ENCODE assay signal across 8 cellular contexts in the genomic region with DNA sequence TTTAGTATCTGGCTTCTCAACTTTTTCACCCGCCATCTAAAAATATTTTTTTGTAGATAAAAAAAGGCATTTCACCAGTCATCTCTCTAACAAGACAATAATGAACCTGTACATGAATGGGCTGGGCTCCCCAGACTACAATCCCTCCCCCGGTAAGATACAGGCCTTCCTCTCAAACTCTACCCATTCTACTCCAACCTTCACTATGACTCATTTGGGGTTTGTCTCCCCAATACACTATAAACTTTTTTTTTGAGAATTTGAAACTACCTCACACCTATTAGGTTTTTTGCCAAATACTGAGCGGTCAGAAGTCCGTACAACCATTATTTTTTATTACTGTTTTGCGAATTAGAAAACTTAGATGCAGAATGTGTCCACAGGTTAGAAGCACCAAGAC. TPM values are rescaled to one million over a fixed set of nuclear protein-coding genes. Genes with fewer than 3 reads are reported as not detected.
DNase-seq lines count a peak whose midpoint lies in the region; ATAC-seq, FAIRE-seq and TF ChIP-seq lines count a peak whose summit lies in the region.

No MANE protein-coding gene starts in this region.

- BruUV-seq in endothelial cell of umbilical vein (replicated peaks; lab: Mats Ljungman, UMichigan), result no TSS peak

- ATAC-seq in RWPE2 (ENCODE audit: low read depth) (no peak), pancreas (no peak), HG03045 (IDR thresholded peaks at IDR 0.05; ENCODE audit: unreplicated experiment) (no peak), GM21717 (IDR thresholded peaks at IDR 0.05; ENCODE audit: unreplicated experiment) (no peak)

- peaks cover 30% of the 10 kb centered on the region for H3K79me2 ChIP-seq in endothelial cell of umbilical vein (ENCODE audit: control insufficient read depth, insufficient read depth, low read length)

- H3K27me3 ChIP-seq in RWPE2 (ENCODE audit: insufficient read depth, poor library complexity, severe bottlenecking), result no peaks in the 10 kb centered on the region
- H3K27me3 ChIP-seq in endothelial cell of umbilical vein (ENCODE audit: control insufficient read depth in 2 of 2, insufficient read depth in 2 of 2, low read length in 2 of 2), result peaks cover 0 to under 1% of the 10 kb centered on the region in 2 experiments
- H3K27me3 ChIP-seq in pancreas, result no peaks in the 10 kb centered on the region

- intact Hi-C loops in endothelial cell of umbilical vein (cut with micrococcal nuclease) (loop anchor here (1.0 kb wide), 2 partner anchors 10 to 26 kb away; a partner anchor contains a TSS), pancreas (cut with DNase I) (no loop called here)

- DNase-seq in RWPE2 (ENCODE audit: low spot score), result no peak
- DNase-seq in endothelial cell of umbilical vein (ENCODE audit: low read depth, low spot score), result no peak
- DNase-seq in pancreas, result no peak
- DNase-seq in NCI-H1694 treated with DMSO at 0.1 percent for 48 hours (lab: John Stamatoyannopoulos, UW), result no peak
- no peak for DNase-seq in NCI-H345 (lab: John Stamatoyannopoulos, UW)

- TF ChIP-seq POLR2A in endothelial cell of umbilical vein (IDR thresholded peaks at IDR 0.05; ENCODE audit: low read depth, low read length), result no peak

- H2AFZ ChIP-seq in endothelial cell of umbilical vein (ENCODE audit: low read depth, low read length), result no peak overlapping the region

- no peak for FAIRE-seq in endothelial cell of umbilical vein (lab: Jason Lieb, UNC)
- no peak for FAIRE-seq in pancreas (lab: Jason Lieb, UNC)

- H3K9me1 ChIP-seq in endothelial cell of umbilical vein (replicated peaks; ENCODE audit: control insufficient read depth, extremely low read depth, insufficient read depth, low read length), result no peaks in the 10 kb centered on the region

- dilution Hi-C loops in endothelial cell of umbilical vein (cut with MboI; ENCODE audit: extremely low pct_ligation_motif_present, low sequenced_read_pairs), result no loop called here

- H3K4me1 ChIP-seq in RWPE2 (ENCODE audit: insufficient read depth, poor library complexity, severe bottlenecking), result peaks cover 4% of the 10 kb centered on the region
- peaks cover 20% of the 10 kb centered on the region for H3K4me1 ChIP-seq in endothelial cell of umbilical vein (ENCODE audit: control insufficient read depth, extremely low read depth, insufficient read depth, low read length)
- peaks cover 0 to 12% (median 10%) of the 10 kb centered on the region in 3 donors for H3K4me1 ChIP-seq in pancreas

- no peaks in the 10 kb centered on the region for H4K20me1 ChIP-seq in endothelial cell of umbilical vein (replicated peaks; ENCODE audit: control insufficient read depth, extremely low read depth, insufficient read depth, low read length)

- POLR2A ChIA-PET in endothelial cell of umbilical vein (lab: Charles Lee), result no interaction called here

- no peak for TF ChIP-seq CTCF in RWPE2 (IDR thresholded peaks at IDR 0.05; ENCODE audit: poor library complexity, severe bottlenecking)
- TF ChIP-seq CTCF in endothelial cell of umbilical vein (IDR thresholded peaks at IDR 0.05; ENCODE audit: extremely low read depth in 1 of 2, insufficient read depth in 1 of 2, low read depth in 1 of 2, low read length in 2 of 2), result no peak
- TF ChIP-seq CTCF in pancreas (IDR thresholded peaks at IDR 0.05), result no peak

- 7 to 10% methylated on average over 5 of the region's 5 CpGs for WGBS in pancreas, 2 donors

- H3K9ac ChIP-seq in endothelial cell of umbilical vein (replicated peaks; ENCODE audit: extremely low read depth, insufficient read depth, low read length), result peak overlapping the region; percentile 83

- H3K36me3 ChIP-seq in RWPE2 (ENCODE audit: low read depth) (peaks cover 53% of the 10 kb centered on the region), endothelial cell of umbilical vein (ENCODE audit: control insufficient read depth in 2 of 2, extremely low read depth in 1 of 2, insufficient read depth in 2 of 2, low read length in 2 of 2) (peaks cover 28 to 32% of the 10 kb centered on the region in 2 experiments), pancreas (peaks cover 13 to 39% (median 24%) of the 10 kb centered on the region in 3 donors)

- H3K9me3 ChIP-seq in RWPE2 (ENCODE audit: severe bottlenecking), result no peaks in the 10 kb centered on the region
- no peaks in the 10 kb centered on the region for H3K9me3 ChIP-seq in endothelial cell of umbilical vein (replicated peaks; ENCODE audit: control insufficient read depth, insufficient read depth, low read length)
- H3K9me3 ChIP-seq in pancreas, result no peaks in the 10 kb centered on the region

- H3K27ac ChIP-seq in RWPE2 (ENCODE audit: poor library complexity, severe bottlenecking) (peak overlapping the region; percentile 80), endothelial cell of umbilical vein (ENCODE audit: insufficient read depth, low read depth, low read length) (peak overlapping the region; percentile 77), pancreas (peak overlapping the region; percentile 56 to 90 (median 85))

- H3K4me2 ChIP-seq in endothelial cell of umbilical vein (ENCODE audit: insufficient read depth, low read length), result peak overlapping the region; percentile 86

- H3K4me3 ChIP-seq in GM08714 (ENCODE audit: low read length), result peak overlapping the region; percentile 68
- H3K4me3 ChIP-seq in RWPE2 (ENCODE audit: severe bottlenecking), result peak overlapping the region; percentile 78
- H3K4me3 ChIP-seq in endothelial cell of umbilical vein (replicated peaks in 1 of 3; ENCODE audit: insufficient read depth in 1 of 3, low read depth in 1 of 3, low read length in 3 of 3), result peak overlapping the region; percentile 63 to 91 (median 89)
- peak overlapping the region; percentile 57 to 82 (median 76) for H3K4me3 ChIP-seq in pancreas

- CTCF ChIA-PET in endothelial cell of umbilical vein (lab: Charles Lee), result no interaction called here

TF ChIP-seq in endothelial cell of umbilical vein, 7 proteins besides CTCF, POLR2A, EP300 and RAD21:
- TF ChIP-seq MYC (IDR thresholded peaks at IDR 0.05; ENCODE audit: low read depth, low read length) (no peak), FOS (IDR thresholded peaks at IDR 0.05; ENCODE audit: borderline replicate concordance, insufficient read depth, low read length) (peak; percentile 21)

RNA-seq across cellular contexts. Expression of a gene that starts 0.8 kb away (rescaled TPM):
- 1,359 and 1,385 TPM in 2 replicates for total RNA-seq in endothelial cell of umbilical vein
- 773 and 998 TPM in 2 replicates for polyA plus RNA-seq in endothelial cell of umbilical vein
- 2,036 and 2,074 TPM in 2 replicates for polyA plus RNA-seq in endothelial cell of umbilical vein (2011; cell fraction: cytosol; rRNA removed)
- 552 and 631 TPM in 2 replicates for polyA plus RNA-seq in endothelial cell of umbilical vein (2011; cell fraction: nucleus; rRNA removed)
- polyA plus RNA-seq in endothelial cell of umbilical vein (2012), result 2,142 and 2,144 TPM in 2 replicates
- 289 and 336 TPM in 2 replicates for polyA minus RNA-seq in endothelial cell of umbilical vein
- polyA minus RNA-seq in endothelial cell of umbilical vein (2011; cell fraction: cytosol; rRNA and poly(A)+ RNA removed), result 430 TPM
- polyA minus RNA-seq in endothelial cell of umbilical vein (2011; cell fraction: nucleus; rRNA and poly(A)+ RNA removed), result 80.6 and 105 TPM in 2 replicates
- total RNA-seq in pancreas, result 1,000 to 10,000 TPM in 3 of 6 donors, 100 to 1,000 TPM in 3; 590 to 1,140 (median 969) TPM
- 1,000 to 10,000 TPM; 1,305 to 1,871 TPM for polyA plus RNA-seq in pancreas

RNA-seq across cellular contexts. Expression of a gene that starts 10.1 kb away (rescaled TPM):
- total RNA-seq in endothelial cell of umbilical vein (104 and 107 TPM in 2 replicates), pancreas (10 to 100 TPM; 25.5 to 51.1 (median 38.7) TPM)
- polyA plus RNA-seq in endothelial cell of umbilical vein (22.4 and 36.5 TPM in 2 replicates), pancreas (10 to 100 TPM; 12.4 to 17.0 TPM)
- polyA plus RNA-seq in endothelial cell of umbilical vein (2011; cell fraction: cytosol; rRNA removed), result 38.5 and 42.5 TPM in 2 replicates
- 34.1 and 44.1 TPM in 2 replicates for polyA plus RNA-seq in endothelial cell of umbilical vein (2011; cell fraction: nucleus; rRNA removed)
- 64.9 and 86.2 TPM in 2 replicates for polyA plus RNA-seq in endothelial cell of umbilical vein (2012)
- 66.6 and 71.7 TPM in 2 replicates for polyA minus RNA-seq in endothelial cell of umbilical vein
- polyA minus RNA-seq in endothelial cell of umbilical vein (2011; cell fraction: cytosol; rRNA and poly(A)+ RNA removed), result 70.4 TPM
- polyA minus RNA-seq in endothelial cell of umbilical vein (2011; cell fraction: nucleus; rRNA and poly(A)+ RNA removed), result 24.0 and 30.3 TPM in 2 replicates

RNA-seq across cellular contexts. Expression of a gene that starts 26.4 kb away (rescaled TPM):
- total RNA-seq in endothelial cell of umbilical vein (38.8 and 47.7 TPM in 2 replicates), pancreas (10 to 100 TPM; 17.9 to 36.1 (median 23.7) TPM)
- polyA plus RNA-seq in endothelial cell of umbilical vein (9.7 and 11.1 TPM in 2 replicates), pancreas (10 to 100 TPM; 37.2 to 38.4 TPM)
- polyA plus RNA-seq in endothelial cell of umbilical vein (2011; cell fraction: cytosol; rRNA removed), result 8.8 and 10.2 TPM in 2 replicates
- 58.1 and 58.5 TPM in 2 replicates for polyA plus RNA-seq in endothelial cell of umbilical vein (2011; cell fraction: nucleus; rRNA removed)
- polyA plus RNA-seq in endothelial cell of umbilical vein (2012), result 18.0 and 23.4 TPM in 2 replicates
- 55.3 and 58.0 TPM in 2 replicates for polyA minus RNA-seq in endothelial cell of umbilical vein
- 19.2 TPM for polyA minus RNA-seq in endothelial cell of umbilical vein (2011; cell fraction: cytosol; rRNA and poly(A)+ RNA removed)
- 97.5 and 125 TPM in 2 replicates for polyA minus RNA-seq in endothelial cell of umbilical vein (2011; cell fraction: nucleus; rRNA and poly(A)+ RNA removed)
